ENCODE assay signal across 1 cellular context in genomic region chr6:136288566-136289326, GRCh38.
A peak's percentile ranks its signal among the peaks of the same experiment; 100 is the strongest.
TF ChIP-seq lines count a peak whose summit lies in the region.

No MANE protein-coding gene starts in this region.

TF ChIP-seq in GM12878, 131 proteins besides CTCF, POLR2A, EP300 and RAD21 (continued from another document and continues in another):
- TF ChIP-seq PRDM15 (CRISPR knock-in tag; IDR thresholded peaks at IDR 0.05) = no peak
- TF ChIP-seq ZNF687 (IDR thresholded peaks at IDR 0.05) = no peak
- TF ChIP-seq CEBPZ (IDR thresholded peaks at IDR 0.05; ENCODE audit: low read depth, low read length) = no peak
- TF ChIP-seq BCL3 (IDR thresholded peaks at IDR 0.05; ENCODE audit: borderline replicate concordance, insufficient read depth, low read depth, low read length, poor library complexity, severe bottlenecking) = no peak
- TF ChIP-seq TCF12 (IDR thresholded peaks at IDR 0.05; ENCODE audit: low read depth, low read length) = no peak
- no peak for TF ChIP-seq NFXL1 (IDR thresholded peaks at IDR 0.05; ENCODE audit: borderline replicate concordance)
- no peak for TF ChIP-seq ASH2L (IDR thresholded peaks at IDR 0.05; ENCODE audit: borderline replicate concordance, low read depth)
- no peak for TF ChIP-seq TCF7 (IDR thresholded peaks at IDR 0.05; ENCODE audit: borderline replicate concordance)
- TF ChIP-seq POLR2AphosphoS5 (IDR thresholded peaks at IDR 0.05; ENCODE audit: low read length) = no peak
- TF ChIP-seq NR2C1 (IDR thresholded peaks at IDR 0.05) = no peak
- 0 out of 2 replicates have a peak, but pooled peaks have one; percentile 13 for TF ChIP-seq RUNX3 (IDR thresholded peaks at IDR 0.05; ENCODE audit: low read length)
- no peak for TF ChIP-seq MTA2 (IDR thresholded peaks at IDR 0.05; ENCODE audit: low read depth)
- TF ChIP-seq SIN3A (IDR thresholded peaks at IDR 0.05; ENCODE audit: low read depth, low read length) = peak; percentile 93; the same call in 1 of the 2 replicates
- TF ChIP-seq CHD1 (IDR thresholded peaks at IDR 0.05; ENCODE audit: low read depth, low read length) = peak; percentile 88; the same call in 1 of the 2 replicates
- TF ChIP-seq CREM (IDR thresholded peaks at IDR 0.05; ENCODE audit: low read depth) = no peak
- no peak for TF ChIP-seq ZNF24 (IDR thresholded peaks at IDR 0.05)
- TF ChIP-seq RFX5 (IDR thresholded peaks at IDR 0.05; ENCODE audit: low read depth, low read length) = 0 out of 2 replicates have a peak, but pooled peaks have one; percentile 9
- TF ChIP-seq ZNF217 (IDR thresholded peaks at IDR 0.05) = no peak
- no peak for TF ChIP-seq RELA (IDR thresholded peaks at IDR 0.05; ENCODE audit: borderline replicate concordance, partially characterized antibody)
- TF ChIP-seq IKZF1 (conservative IDR thresholded peaks at IDR 0.05) = no peak
- peak; percentile 47 for TF ChIP-seq ZNF207 (IDR thresholded peaks at IDR 0.05; ENCODE audit: borderline replicate concordance)
- no peak for TF ChIP-seq CHD4 (IDR thresholded peaks at IDR 0.05)
- TF ChIP-seq HCFC1 (IDR thresholded peaks at IDR 0.05; ENCODE audit: low read length) = no peak
- TF ChIP-seq STAT1 (conservative IDR thresholded peaks at IDR 0.05) = peak; percentile 71; the same call in 1 of the 2 replicates
- no peak for TF ChIP-seq USF1 (IDR thresholded peaks at IDR 0.05; ENCODE audit: borderline replicate concordance, extremely low read length, insufficient read depth, low read depth, low read length)
- TF ChIP-seq GATAD2B (conservative IDR thresholded peaks at IDR 0.05; ENCODE audit: low read depth) = no peak
- TF ChIP-seq MAX (IDR thresholded peaks at IDR 0.05; ENCODE audit: low read depth, low read length) = no peak
- TF ChIP-seq CBX5 (IDR thresholded peaks at IDR 0.05; ENCODE audit: low read depth) = no peak
- no peak for TF ChIP-seq SREBF1 (IDR thresholded peaks at IDR 0.05; ENCODE audit: low read length)
- TF ChIP-seq KAT2A (conservative IDR thresholded peaks at IDR 0.05; ENCODE audit: control insufficient read depth, low read depth, low read length) = no peak
- TF ChIP-seq IKZF2 (IDR thresholded peaks at IDR 0.05) = no peak
- TF ChIP-seq TCF3 (IDR thresholded peaks at IDR 0.05; ENCODE audit: borderline replicate concordance, insufficient read depth, low read depth, low read length) = no peak
- no peak for TF ChIP-seq WRNIP1 (IDR thresholded peaks at IDR 0.05; ENCODE audit: borderline replicate concordance, low read depth, low read length)
- TF ChIP-seq TAF1 (IDR thresholded peaks at IDR 0.05; ENCODE audit: borderline replicate concordance, low read depth, low read length) = 0 out of 2 replicates have a peak, but pooled peaks have one; percentile 37
- no peak for TF ChIP-seq HDAC2 (IDR thresholded peaks at IDR 0.05)
- TF ChIP-seq IRF4 (IDR thresholded peaks at IDR 0.05; ENCODE audit: low read depth, low read length) = no peak
- TF ChIP-seq HSF1 (IDR thresholded peaks at IDR 0.05; ENCODE audit: low read depth, low read length) = no peak
- peak; percentile 3 for TF ChIP-seq PBX3 (IDR thresholded peaks at IDR 0.05; ENCODE audit: insufficient replicate concordance, low read depth, low read length)
- TF ChIP-seq CBFB (IDR thresholded peaks at IDR 0.05; ENCODE audit: low read depth) = no peak
- TF ChIP-seq RELB (IDR thresholded peaks at IDR 0.05; ENCODE audit: low read depth) = no peak
- TF ChIP-seq STAT3 (IDR thresholded peaks at IDR 0.05; ENCODE audit: low read depth, low read length) = no peak
- no peak for TF ChIP-seq MYB (IDR thresholded peaks at IDR 0.05; ENCODE audit: borderline replicate concordance, low read depth, low read length)
- TF ChIP-seq SIX5 (IDR thresholded peaks at IDR 0.05; ENCODE audit: low read depth, low read length, severe bottlenecking) = no peak
- no peak; the same call in 1 of the 2 replicates for TF ChIP-seq ATF7 (IDR thresholded peaks at IDR 0.05; ENCODE audit: low read depth)
- TF ChIP-seq BACH1 (IDR thresholded peaks at IDR 0.05; ENCODE audit: borderline replicate concordance) = no peak
- TF ChIP-seq MYC (IDR thresholded peaks at IDR 0.05; ENCODE audit: insufficient read depth, insufficient read length, insufficient replicate concordance, low read length, severe bottlenecking) = no peak
- no peak for TF ChIP-seq CEBPB (IDR thresholded peaks at IDR 0.05; ENCODE audit: borderline replicate concordance in 1 of 2, low read depth in 2 of 2, low read length in 2 of 2)
- TF ChIP-seq CBX3 (IDR thresholded peaks at IDR 0.05; ENCODE audit: borderline replicate concordance, low read depth) = no peak
- TF ChIP-seq NRF1 (conservative IDR thresholded peaks at IDR 0.05; ENCODE audit: low read depth, low read length) = no peak
- TF ChIP-seq DPF2 (IDR thresholded peaks at IDR 0.05) = peak; percentile 46; the same call in 1 of the 2 replicates
- TF ChIP-seq GABPA (IDR thresholded peaks at IDR 0.05; ENCODE audit: low read depth) = no peak
- no peak for TF ChIP-seq MTA3 (IDR thresholded peaks at IDR 0.05; ENCODE audit: borderline replicate concordance, low read length)
